Comparison of ENCODE assay signal across 8 cellular contexts in genomic region chr11:8225589-8226036, GRCh38. TPM values are rescaled to one million over a fixed set of nuclear protein-coding genes. Genes with fewer than 3 reads are reported as not detected.
DNase-seq lines count a peak whose midpoint lies in the region; ATAC-seq, FAIRE-seq and TF ChIP-seq lines count a peak whose summit lies in the region.

No MANE protein-coding gene starts in this region.

- TF ChIP-seq POLR2A in H54 (IDR thresholded peaks at IDR 0.05; ENCODE audit: low read depth, low read length) (no peak), lower leg skin (IDR thresholded peaks at IDR 0.05) (no peak)

- ATAC-seq in activated CD4-positive, alpha-beta T cell treated with anti-CD3 and anti-CD28 coated beads for 36 hours: peak; percentile 70
- ATAC-seq in HG03025 (IDR thresholded peaks at IDR 0.05; ENCODE audit: low FRiP score, unreplicated experiment): no peak

- no peak for FAIRE-seq in H54 (lab: Jason Lieb, UNC)

- H3K9me3 Mint-ChIP-seq in activated CD4-positive, alpha-beta T cell treated with anti-CD3 and anti-CD28 coated beads for 36 hours (ENCODE audit: low read depth): no peaks in the 10 kb centered on the region

- H3K4me1 Mint-ChIP-seq in activated CD4-positive, alpha-beta T cell treated with anti-CD3 and anti-CD28 coated beads for 36 hours: no peaks in the 10 kb centered on the region

- WGBS in lower leg skin, 2 donors: 10 to 12% methylated on average over 8 of the region's 8 CpGs

- CTCF ChIA-PET in activated CD4-positive, alpha-beta T cell treated with anti-CD3 and anti-CD28 coated beads for 36 hours (lab: Charles Lee): interaction anchor here (1.0 to 1.1 kb wide), 2 partner anchors 10 to 39 kb away, joined by 3 read pairs; no protein-coding TSS in a partner anchor

- peak; percentile 81 for DNase-seq in D341Med (ENCODE audit: low spot score)
- peak; percentile 79 for DNase-seq in H54 (ENCODE audit: insufficient read length, low spot score)
- DNase-seq in NCI-H2107 (lab: John Stamatoyannopoulos, UW): peak; percentile 37
- peak; percentile 82 for DNase-seq in activated CD4-positive, alpha-beta T cell treated with anti-CD3 and anti-CD28 coated beads for 36 hours
- peak; percentile 68 for DNase-seq in choroid plexus epithelial cell (ENCODE audit: low read depth)
- peak; percentile 63 to 95 for DNase-seq in lower leg skin (ENCODE audit: low spot score in 2 of 2)
- peak; percentile 35 for DNase-seq in stimulated activated CD8-positive, alpha-beta memory T cell treated with anti-CD3 and anti-CD28 coated beads, Interleukin-12 subunit alpha, Interleukin-12 subunit beta, amount 100 ng/mL, for 24 hours (ENCODE audit: extremely low read depth)

- no peak overlapping the region for H3K27ac Mint-ChIP-seq in activated CD4-positive, alpha-beta T cell treated with anti-CD3 and anti-CD28 coated beads for 36 hours

- POLR2A ChIA-PET in activated CD4-positive, alpha-beta T cell treated with anti-CD3 and anti-CD28 coated beads for 36 hours (lab: Charles Lee): no interaction called here

- no peaks in the 10 kb centered on the region for H3K27me3 Mint-ChIP-seq in activated CD4-positive, alpha-beta T cell treated with anti-CD3 and anti-CD28 coated beads for 36 hours

- H3K4me3 ChIP-seq in choroid plexus epithelial cell (ENCODE audit: low read depth, low read length): no peak overlapping the region
- no peak overlapping the region for H3K4me3 ChIP-seq in lower leg skin (ENCODE audit: low read depth, poor library complexity, severe bottlenecking)

- TF ChIP-seq CTCF in choroid plexus epithelial cell (conservative IDR thresholded peaks at IDR 0.05; ENCODE audit: low read depth, low read length) (peak; percentile 90), lower leg skin (IDR thresholded peaks at IDR 0.05) (peak in 1 of 3 donors; percentile 63)

- no peaks in the 10 kb centered on the region for H3K36me3 Mint-ChIP-seq in activated CD4-positive, alpha-beta T cell treated with anti-CD3 and anti-CD28 coated beads for 36 hours (ENCODE audit: low read depth)

- intact Hi-C loops in activated CD4-positive, alpha-beta T cell treated with anti-CD3 and anti-CD28 coated beads for 36 hours (cut with DNase I, micrococcal nuclease): loop anchor here (1.0 to 10.0 kb wide), 7 partner anchors 37 to 733 kb away; partner anchors contain the start of gene LMO1 (in 2 of the 2)
- intact Hi-C loops in lower leg skin (cut with DNase I; ENCODE audit: low total_unique reads): loop anchor here (10.0 kb wide), 1 partner anchor 339 kb away; no protein-coding TSS in a partner anchor

- H3K4me3 Mint-ChIP-seq in activated CD4-positive, alpha-beta T cell treated with anti-CD3 and anti-CD28 coated beads for 36 hours: no peak overlapping the region

RNA-seq across cellular contexts. Expression of gene LMO1, which starts 38.1 kb away (rescaled TPM):
- not detected for total RNA-seq in activated CD4-positive, alpha-beta T cell treated with anti-CD3 and anti-CD28 coated beads for 36 hours
- total RNA-seq in lower leg skin: 10 to 100 TPM in 1 of 4 donors, 1 to 10 TPM in 3; 7.0 to 19.3 (median 8.4) TPM

RNA-seq across cellular contexts. Expression of gene RIC3, which starts 56.8 kb away (rescaled TPM):
- total RNA-seq in activated CD4-positive, alpha-beta T cell treated with anti-CD3 and anti-CD28 coated beads for 36 hours: 10 to 100 TPM; 13.9 to 15.8 TPM
- 10 to 100 TPM; 13.7 to 39.3 (median 18.3) TPM for total RNA-seq in lower leg skin

Comparison
In these comparisons a context has a peak if more than half of its experiments do, and no peak if none do; other contexts are left out.
1. RNA of gene LMO1, which starts 38.1 kb away (total RNA-seq): 7.0 to 19.3 TPM in lower leg skin; not detected in activated CD4-positive, alpha-beta T cell treated with anti-CD3 and anti-CD28 coated beads for 36 hours; every median in the first group is over 4 times any median in the second.
2. Peak in every context shown above with its lines, with median percentiles within 50 percentile points of each other: DNase-seq.